In genomic region chr6:144543006-144543871, GRCh38 we compare ENCODE assay signal across 13 cellular contexts.
DNase-seq lines count a peak whose midpoint lies in the region; ATAC-seq, FAIRE-seq and TF ChIP-seq lines count a peak whose summit lies in the region.
"Had no signal": no experiment of that assay in that cellular context is flagged by ENCODE, and none has a peak within 500 bp of the region (broad histone marks: within the 10 kb centered on the region; RNA-seq: fewer than 3 reads in every experiment).

No MANE protein-coding gene starts in this region.

- H3K4me1 ChIP-seq in HepG2 (ENCODE audit: insufficient read depth, low read length) (no peaks in the 10 kb centered on the region), right lobe of liver (peaks cover 0 to 3% (median 0%) of the 10 kb centered on the region in 4 donors), PC-3 (ENCODE audit: insufficient read depth, low read length) (peaks cover 13% of the 10 kb centered on the region), endodermal cell (ENCODE audit: control insufficient read depth, insufficient read depth, low read length) (peaks cover 6% of the 10 kb centered on the region), colonic mucosa (no peaks in the 10 kb centered on the region)
- H3K4me1 ChIP-seq: BLaER1 treated with 17β-estradiol and CSF1 and Interleukin-3, amounts not matched to agents 10 nM and 100 nM had no signal

- CTCF ChIA-PET in HepG2 (lab: Yijun Ruan, JAX; ENCODE audit: low intra/inter-chr PET ratio, low total read pairs) (no interaction called here), PC-3 (lab: Charles Lee) (no interaction called here)

- in situ Hi-C loops in HepG2 (cut with HindIII; ENCODE audit: extremely low pct_ligation_motif_present, low pct_unique_long_range_greater_than_20kb): no loop called here

- peak; percentile 13; the same call in 2 of the 3 replicates for ATAC-seq in HepG2
- ATAC-seq in right lobe of liver: no peak
- ATAC-seq in PC-3: peak; percentile 100
- no peak for ATAC-seq in naive thymus-derived CD8-positive, alpha-beta T cell

- no peak for TF ChIP-seq EP300 in HepG2 (IDR thresholded peaks at IDR 0.05; ENCODE audit: low read depth in 2 of 2, low read length in 2 of 2)
- no peak for TF ChIP-seq EP300 in HepG2 (CRISPR knock-in tag; IDR thresholded peaks at IDR 0.05; ENCODE audit: borderline replicate concordance)

- H3K9me2 ChIP-seq in PC-3 (replicated peaks; ENCODE audit: low read length): no peaks in the 10 kb centered on the region

- H3K4me3 ChIP-seq in HepG2 (replicated peaks in 1 of 3; ENCODE audit: insufficient read depth in 1 of 3, low read depth in 2 of 3, low read length in 3 of 3): no peak overlapping the region
- H3K4me3 ChIP-seq in right lobe of liver: no peak overlapping the region
- H3K4me3 ChIP-seq in PC-3 (ENCODE audit: low read length): no peak overlapping the region
- H3K4me3 ChIP-seq in endodermal cell (ENCODE audit: low read length): no peak overlapping the region
- no peak overlapping the region for H3K4me3 ChIP-seq in colonic mucosa
- H3K4me3 ChIP-seq: BLaER1 treated with 17β-estradiol and CSF1 and Interleukin-3, amounts not matched to agents 10 nM and 100 nM had no signal

- DNase-seq in HepG2 (ENCODE audit: low spot score) (no peak), right lobe of liver (no peak), PC-3 (peak; percentile 80), endodermal cell (peak; percentile 45), D341Med (ENCODE audit: low spot score) (no peak), colonic mucosa (no peak), NCI-H526 treated with DMSO at 0.1 percent for 48 hours (lab: John Stamatoyannopoulos, UW) (no peak)
- no peak for DNase-seq in naive thymus-derived CD8-positive, alpha-beta T cell
- DNase-seq: H9, NCI-H526 had no signal

- H3K4me3 Mint-ChIP-seq in endodermal cell: no peak overlapping the region
- no peak overlapping the region for H3K4me3 Mint-ChIP-seq in naive thymus-derived CD8-positive, alpha-beta T cell
- H3K4me3 Mint-ChIP-seq: H9 had no signal

- TF ChIP-seq POLR2A in HepG2 (IDR thresholded peaks at IDR 0.05; ENCODE audit: insufficient read depth in 1 of 2, low read depth in 2 of 2, low read length in 2 of 2) (no peak), right lobe of liver (IDR thresholded peaks at IDR 0.05) (no peak)

- no peak for FAIRE-seq in HepG2 (lab: Jason Lieb, UNC)
- FAIRE-seq: frontal cortex, GM18507 had no signal

- TF ChIP-seq CTCF in HepG2 (CRISPR knock-in tag; IDR thresholded peaks at IDR 0.05): no peak
- no peak for TF ChIP-seq CTCF in right lobe of liver (IDR thresholded peaks at IDR 0.05)
- TF ChIP-seq CTCF in PC-3 (conservative IDR thresholded peaks at IDR 0.05; ENCODE audit: low read depth, low read length): no peak
- no peak for TF ChIP-seq CTCF in endodermal cell (conservative IDR thresholded peaks at IDR 0.05)
- no peak for TF ChIP-seq CTCF in colonic mucosa (IDR thresholded peaks at IDR 0.05)

- H3K9me3 ChIP-seq in HepG2 (ENCODE audit: low read length): no peaks in the 10 kb centered on the region
- no peaks in the 10 kb centered on the region for H3K9me3 ChIP-seq in right lobe of liver
- H3K9me3 ChIP-seq in PC-3 (ENCODE audit: low read length): no peaks in the 10 kb centered on the region
- H3K9me3 ChIP-seq in endodermal cell (ENCODE audit: control insufficient read depth, low read length): no peaks in the 10 kb centered on the region
- H3K9me3 ChIP-seq in colonic mucosa: no peaks in the 10 kb centered on the region
- H3K9me3 ChIP-seq: BLaER1 treated with 17β-estradiol and CSF1 and Interleukin-3, amounts not matched to agents 10 nM and 100 nM had no signal

- no peaks in the 10 kb centered on the region for H3K27me3 Mint-ChIP-seq in endodermal cell (ENCODE audit: insufficient read depth)
- no peaks in the 10 kb centered on the region for H3K27me3 Mint-ChIP-seq in naive thymus-derived CD8-positive, alpha-beta T cell

- H3F3A ChIP-seq in PC-3 (ENCODE audit: low read length, unreplicated experiment): no peaks in the 10 kb centered on the region

- no peak overlapping the region for H3K27ac ChIP-seq in HepG2 (ENCODE audit: extremely low read length, insufficient read depth, low read length)
- H3K27ac ChIP-seq in right lobe of liver: no peak overlapping the region
- H3K27ac ChIP-seq in PC-3 (ENCODE audit: low read length): peak overlapping the region; percentile 35; the same call in 1 of the 2 replicates
- H3K27ac ChIP-seq in endodermal cell (ENCODE audit: low read depth, low read length): no peak overlapping the region
- no peak overlapping the region for H3K27ac ChIP-seq in colonic mucosa
- H3K27ac ChIP-seq: BLaER1 treated with 17β-estradiol and CSF1 and Interleukin-3, amounts not matched to agents 10 nM and 100 nM had no signal

- no peaks in the 10 kb centered on the region for H3K27me3 ChIP-seq in HepG2 (ENCODE audit: control insufficient read depth in 1 of 2, insufficient read depth in 2 of 2, low read length in 2 of 2)
- no peaks in the 10 kb centered on the region for H3K27me3 ChIP-seq in right lobe of liver
- H3K27me3 ChIP-seq in PC-3 (ENCODE audit: low read length): no peaks in the 10 kb centered on the region
- no peaks in the 10 kb centered on the region for H3K27me3 ChIP-seq in endodermal cell (ENCODE audit: control insufficient read depth, insufficient read depth, low read length, poor library complexity, severe bottlenecking)
- H3K27me3 ChIP-seq in colonic mucosa: no peaks in the 10 kb centered on the region
- H3K27me3 ChIP-seq: BLaER1 treated with 17β-estradiol and CSF1 and Interleukin-3, amounts not matched to agents 10 nM and 100 nM had no signal

- H2AFZ ChIP-seq in HepG2 (ENCODE audit: low read length) (no peak overlapping the region), PC-3 (ENCODE audit: low read length) (no peak overlapping the region)

- no peaks in the 10 kb centered on the region for H4K20me1 ChIP-seq in HepG2 (ENCODE audit: insufficient read depth, low read length)
- no peaks in the 10 kb centered on the region for H4K20me1 ChIP-seq in PC-3 (ENCODE audit: low read length)
- H4K20me1 ChIP-seq: BLaER1 treated with 17β-estradiol and CSF1 and Interleukin-3, amounts not matched to agents 10 nM and 100 nM had no signal

- H3K36me3 ChIP-seq in HepG2 (replicated peaks in 1 of 2; ENCODE audit: control insufficient read depth in 1 of 2, insufficient read depth in 2 of 2, low read length in 2 of 2) (peaks cover 27 to 65% of the 10 kb centered on the region in 2 experiments), right lobe of liver (peaks cover 0 to 23% (median 3%) of the 10 kb centered on the region in 4 donors), PC-3 (ENCODE audit: low read depth, low read length) (peaks cover 4% of the 10 kb centered on the region; the same call in 1 of the 2 replicates), endodermal cell (ENCODE audit: control insufficient read depth, insufficient read depth, low read length) (peaks cover 59% of the 10 kb centered on the region), colonic mucosa (no peaks in the 10 kb centered on the region)

- BruUV-seq in HepG2 (replicated peaks; lab: Mats Ljungman, UMichigan) (no TSS peak), PC-3 (replicated peaks; lab: Mats Ljungman, UMichigan) (no TSS peak)

- H3K4me2 ChIP-seq in HepG2 (ENCODE audit: low read depth, low read length) (no peak overlapping the region), PC-3 (ENCODE audit: low read length) (0 out of 2 replicates have a peak overlapping the region, but pooled peaks have one; percentile 24)
- H3K4me2 ChIP-seq: BLaER1 treated with 17β-estradiol and CSF1 and Interleukin-3, amounts not matched to agents 10 nM and 100 nM had no signal

- intact Hi-C loops in HepG2 (cut with micrococcal nuclease; ENCODE audit: unreplicated experiment): no loop called here
- intact Hi-C loops in right lobe of liver (cut with DNase I): no loop called here
- intact Hi-C loops in PC-3 (cut with micrococcal nuclease): no loop called here
- intact Hi-C loops in colonic mucosa (cut with DNase I): no loop called here

- H3K36me3 Mint-ChIP-seq in endodermal cell (ENCODE audit: low read depth): peaks cover 31% of the 10 kb centered on the region
- H3K36me3 Mint-ChIP-seq in naive thymus-derived CD8-positive, alpha-beta T cell: peaks cover 27 to 82% (median 51%) of the 10 kb centered on the region in 3 donors

- TF ChIP-seq RAD21 in HepG2 (CRISPR knock-in tag; IDR thresholded peaks at IDR 0.05): no peak

- H3K9me3 Mint-ChIP-seq in endodermal cell: no peaks in the 10 kb centered on the region
- no peaks in the 10 kb centered on the region for H3K9me3 Mint-ChIP-seq in naive thymus-derived CD8-positive, alpha-beta T cell
- H3K9me3 Mint-ChIP-seq: H9 had no signal

- POLR2A ChIA-PET in HepG2 (lab: Yijun Ruan, JAX): no interaction called here
- POLR2A ChIA-PET in PC-3 (lab: Charles Lee; ENCODE audit: unreplicated experiment): interaction anchor here (0.6 kb wide), 1 partner anchor 19 kb away, joined by 3 read pairs; no protein-coding TSS in a partner anchor
- POLR2A ChIA-PET in naive thymus-derived CD8-positive, alpha-beta T cell (lab: Charles Lee): interaction anchor here (0.6 kb wide), 1 partner anchor 11 kb away, joined by 7 read pairs; no protein-coding TSS in a partner anchor

- H3K79me2 ChIP-seq in HepG2 (ENCODE audit: insufficient read depth, low read length) (no peaks in the 10 kb centered on the region), PC-3 (ENCODE audit: low read length) (no peaks in the 10 kb centered on the region)

- H3K9ac ChIP-seq in HepG2 (ENCODE audit: insufficient read depth, low read depth, low read length) (no peak overlapping the region), PC-3 (ENCODE audit: low read length) (no peak overlapping the region), endodermal cell (ENCODE audit: extremely low read depth, low read length, poor library complexity, severe bottlenecking) (no peak overlapping the region), colonic mucosa (ENCODE audit: low read depth in 2 of 2, low read length in 2 of 2) (no peak overlapping the region)
- H3K9ac ChIP-seq: BLaER1 treated with 17β-estradiol and CSF1 and Interleukin-3, amounts not matched to agents 10 nM and 100 nM had no signal

- H3K4me1 Mint-ChIP-seq in endodermal cell: peaks cover 15% of the 10 kb centered on the region
- H3K4me1 Mint-ChIP-seq in naive thymus-derived CD8-positive, alpha-beta T cell: peaks cover 0 to 10% (median 0%) of the 10 kb centered on the region in 4 donors

- WGBS in HepG2 (ENCODE audit: low lambda C conversion rate): 91% methylated on average over 8 of the region's 8 CpGs
- 78% methylated on average over 7 of the region's 8 CpGs for WGBS in right lobe of liver (ENCODE audit: insufficient coverage, low coverage, low lambda C conversion rate, missing lambda C conversion rate)
- 94 to 97% methylated on average over 5 to 8 of the region's 8 CpGs for WGBS in endodermal cell (ENCODE audit: insufficient coverage in 1 of 2, insufficient read length in 1 of 2), 2 experiments

- peak overlapping the region; percentile 50 for H3K27ac Mint-ChIP-seq in endodermal cell
- peak overlapping the region in 2 of 10 donors; percentile 28 to 61 for H3K27ac Mint-ChIP-seq in naive thymus-derived CD8-positive, alpha-beta T cell

Comparison
In these comparisons a context has a peak if more than half of its experiments do, and no peak if none do; other contexts are left out.
1. ATAC-seq: peak in HepG2 (single experiment) and PC-3 (single experiment); none in right lobe of liver (0 of 4) and naive thymus-derived CD8-positive, alpha-beta T cell (0 of 2).
2. DNase-seq: peak in PC-3 (single experiment) and endodermal cell (single experiment); none in HepG2 (single experiment), right lobe of liver (0 of 3), D341Med (single experiment), naive thymus-derived CD8-positive, alpha-beta T cell (0 of 10), colonic mucosa (single experiment) and NCI-H526 treated with DMSO at 0.1 percent for 48 hours (single experiment).